In the genomic region with DNA sequence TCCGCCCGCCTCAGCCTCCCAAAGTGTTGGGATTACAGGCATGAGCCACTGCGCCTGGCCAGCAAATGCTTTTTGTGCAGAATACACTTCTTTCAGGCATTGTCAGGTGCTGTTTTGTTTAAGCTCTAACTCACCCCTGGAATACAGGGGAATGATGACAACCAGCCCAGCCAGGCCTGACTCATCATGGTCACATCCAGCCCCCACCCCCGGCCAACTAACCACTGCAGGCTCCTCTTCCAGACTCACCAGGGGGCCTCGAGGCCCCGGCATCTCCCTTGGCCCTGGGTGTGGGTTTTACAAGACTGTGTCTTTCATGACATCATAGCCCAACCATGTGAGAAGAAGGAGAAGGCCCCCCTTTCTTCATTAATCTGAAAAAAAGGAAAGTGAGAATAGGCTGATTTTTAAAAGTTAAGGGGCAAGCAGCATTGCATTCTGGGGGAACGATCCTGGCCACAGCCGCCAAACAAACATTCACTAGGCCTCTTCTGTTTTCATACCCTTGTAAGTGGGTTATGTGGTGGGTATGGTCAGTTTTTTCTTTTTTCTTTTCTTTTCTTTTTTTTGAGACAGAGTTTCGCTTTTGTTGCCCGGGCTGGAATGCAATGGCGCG, we compare ENCODE assay signal across 9 cellular contexts. TPM values are rescaled to one million over a fixed set of nuclear protein-coding genes. Genes with fewer than 3 reads are reported as not detected.
DNase-seq lines count a peak whose midpoint lies in the region; ATAC-seq and TF ChIP-seq lines count a peak whose summit lies in the region.
"Had no signal": no experiment of that assay in that cellular context is flagged by ENCODE, and none has a peak within 500 bp of the region (broad histone marks: within the 10 kb centered on the region; RNA-seq: fewer than 3 reads in every experiment).

No MANE protein-coding gene starts in this region.

- intact Hi-C loops in breast epithelium (cut with DNase I; ENCODE audit: low total_unique reads) (no loop called here), left colon (cut with DNase I, micrococcal nuclease) (no loop called here)

- TF ChIP-seq CTCF in AG04449 (IDR thresholded peaks at IDR 0.05; ENCODE audit: insufficient read depth, low read length, missing control alignments) (peak; percentile 15), breast epithelium (IDR thresholded peaks at IDR 0.05) (no peak)

- no peak for ATAC-seq in left colon
- no peak for ATAC-seq in GM19397 (IDR thresholded peaks at IDR 0.05; ENCODE audit: unreplicated experiment)
- ATAC-seq in HG03159 (IDR thresholded peaks at IDR 0.05; ENCODE audit: unreplicated experiment): no peak

- no peak for TF ChIP-seq POLR2A in breast epithelium (IDR thresholded peaks at IDR 0.05)

- POLR2A ChIA-PET in AG04449 (lab: Yijun Ruan, JAX): interaction anchor here (0.8 kb wide), 1 partner anchor 50 kb away, joined by 3 read pairs; no protein-coding TSS in a partner anchor

- peak overlapping the region; percentile 45 for H3K9ac ChIP-seq in HUES6 (ENCODE audit: low read length)

- peak; percentile 92 for DNase-seq in AG04449 (ENCODE audit: low read depth, low spot score)
- DNase-seq in breast epithelium (ENCODE audit: low spot score in 2 of 2): peak in 1 of 2 donors; percentile 58
- DNase-seq in left colon: peak; percentile 18 to 63
- no peak for DNase-seq in NCI-H446 treated with DMSO at 0.1 percent for 48 hours (lab: John Stamatoyannopoulos, UW)
- DNase-seq in activated effector memory CD4-positive, alpha-beta T cell treated with anti-CD3 and anti-CD28 coated beads, Interleukin-2, amount 50 U/mL, for 16 hours: no peak

- H3K27ac ChIP-seq in HUES6 (ENCODE audit: low read depth, low read length) (peak overlapping the region; percentile 66; the same call in 1 of the 2 replicates), breast epithelium (peak overlapping the region; percentile 69 to 86)

- CTCF ChIA-PET in AG04449 (lab: Yijun Ruan, JAX): interaction anchor here (1.1 to 8.5 kb wide), 7 partner anchors 11 to 41 kb away, joined by 3 to 85 read pairs (median 7); partner anchors contain the start of genes NR6A1, OLFML2A and WDR38

- H3K4me1 ChIP-seq in HUES6 (ENCODE audit: control insufficient read depth, insufficient read depth, low read length) (peaks cover 46% of the 10 kb centered on the region), breast epithelium (peaks cover 0 to 5% of the 10 kb centered on the region in 2 donors)
- H3K4me1 ChIP-seq: HAP-1 had no signal

- no peaks in the 10 kb centered on the region for H3K9me3 ChIP-seq in HUES6 (ENCODE audit: control insufficient read depth, insufficient read depth, low read depth, low read length)
- H3K9me3 ChIP-seq in breast epithelium: no peaks in the 10 kb centered on the region
- H3K9me3 ChIP-seq: HAP-1 had no signal

- H3K27me3 ChIP-seq in HUES6 (ENCODE audit: control insufficient read depth, insufficient read depth, low read length) (no peaks in the 10 kb centered on the region), breast epithelium (no peaks in the 10 kb centered on the region)

- no peaks in the 10 kb centered on the region for H3K36me3 ChIP-seq in HUES6 (ENCODE audit: control insufficient read depth, insufficient read depth, low read length)
- no peaks in the 10 kb centered on the region for H3K36me3 ChIP-seq in breast epithelium
- H3K36me3 ChIP-seq: HAP-1 had no signal

- H3K4me3 ChIP-seq in AG04449 (ENCODE audit: low read depth, low read length) (no peak overlapping the region), HUES6 (ENCODE audit: low read depth, low read length) (no peak overlapping the region), breast epithelium (no peak overlapping the region)
- H3K4me3 ChIP-seq: HAP-1 had no signal

RNA-seq across cellular contexts. Expression of gene OLFML2A, which starts 35.6 kb away (rescaled TPM):
- total RNA-seq in breast epithelium: 10 to 100 TPM; 11.4 to 25.2 (median 11.4) TPM
- 10 to 100 TPM in 1 of 2 donors, 1 to 10 TPM in 1; 3.3 to 12.7 TPM for total RNA-seq in left colon

RNA-seq across cellular contexts. Expression of gene WDR38, which starts 40.8 kb away (rescaled TPM):
- total RNA-seq in breast epithelium (under 1 TPM in 1 of 3 donors, not detected in 2; 0.33 TPM), left colon (not detected)

RNA-seq across cellular contexts. Expression of gene NR6A1, which starts 41.4 kb away (rescaled TPM):
- total RNA-seq in breast epithelium (1 to 10 TPM; 1.3 to 5.3 (median 3.9) TPM), left colon (1 to 10 TPM; 4.6 to 7.1 TPM)

RNA-seq across cellular contexts. Expression of gene RPL35, which starts 49.2 kb away (rescaled TPM):
- total RNA-seq in breast epithelium (1,000 to 10,000 TPM; 2,475 to 3,579 (median 2,566) TPM), left colon (100 to 1,000 TPM; 771 to 811 TPM)

RNA-seq across cellular contexts. Expression of gene ARPC5L, which starts 49.4 kb away (rescaled TPM):
- total RNA-seq in breast epithelium (10 to 100 TPM; 12.5 to 25.6 (median 22.0) TPM), left colon (10 to 100 TPM; 43.4 to 51.6 TPM)

Comparison
In these comparisons a context has a peak if more than half of its experiments do, and no peak if none do; other contexts are left out.
1. DNase-seq: peak in AG04449 (single experiment) and left colon (2 of 2); none in NCI-H446 treated with DMSO at 0.1 percent for 48 hours (single experiment) and activated effector memory CD4-positive, alpha-beta T cell treated with anti-CD3 and anti-CD28 coated beads, Interleukin-2, amount 50 U/mL, for 16 hours (single experiment).